In the genomic region with DNA sequence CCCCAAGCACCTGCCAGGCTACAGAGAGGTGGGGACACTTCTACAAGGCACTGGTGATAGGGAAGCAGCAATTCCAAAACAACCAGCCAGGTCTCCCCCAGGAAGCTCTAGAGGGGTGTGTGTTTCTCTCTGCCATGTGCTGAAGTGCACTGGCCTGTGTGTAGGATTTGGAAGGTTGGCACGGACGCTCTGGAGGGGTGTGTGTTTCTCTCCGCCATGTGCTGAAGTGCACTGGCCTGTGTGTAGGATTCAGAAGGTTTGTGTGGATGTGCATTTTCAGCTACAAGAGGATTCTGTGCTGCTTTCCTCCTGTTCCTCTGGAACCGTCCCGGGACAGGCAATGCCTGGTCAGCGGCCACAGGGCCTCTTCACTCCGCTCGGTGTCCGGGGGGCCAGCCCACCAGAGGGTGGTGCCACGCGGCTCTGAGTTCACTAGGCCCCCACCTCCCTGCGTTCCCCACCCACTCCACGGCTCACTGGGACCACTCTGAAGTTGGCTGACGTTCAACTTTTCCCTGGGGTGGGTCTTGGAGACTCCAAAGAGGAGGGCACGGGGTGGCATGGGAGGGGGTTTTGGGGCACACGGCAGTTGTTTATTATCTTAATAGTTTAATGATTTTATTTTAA, we compare ENCODE assay signal across 29 cellular contexts.
"Had no signal": no experiment of that assay in that cellular context is flagged by ENCODE, and none has a peak within 500 bp of the region (broad histone marks: within the 10 kb centered on the region; RNA-seq: fewer than 3 reads in every experiment).

No MANE protein-coding gene starts in this region.

- H3K27me3 Mint-ChIP-seq: IgD-negative memory B cell had no signal

- H3K36me3 ChIP-seq: ascending aorta, SJCRH30, WERI-Rb-1 had no signal

- DNase-seq: activated CD4-positive, alpha-beta T cell treated with anti-CD3 and anti-CD28 coated beads, Interleukin-2, amount 10 ng/mL, durations not matched to agents 24 days and 14 days; activated CD4-positive, alpha-beta T cell treated with anti-CD3 and anti-CD28 coated beads, Interleukin-2, amount 50 U/mL, for 4 hours; activated CD4-positive, CD25-positive, alpha-beta regulatory T cell; activated CD8-positive, alpha-beta memory T cell treated with anti-CD3 and anti-CD28 coated beads, Interleukin-2, amount 50 U/mL, for 4 hours; activated CD8-positive, alpha-beta T cell treated with anti-CD3 and anti-CD28 coated beads, Interleukin-2, amount 10 ng/mL, durations not matched to agents 7 days and 5 days; activated gamma-delta T cell; activated naive CD4-positive, alpha-beta T cell treated with Interleukin-2 at 50 U/mL for 16 hours; activated naive CD8-positive, alpha-beta T cell treated with anti-CD3 and anti-CD28 coated beads, Interleukin-2, amount 10 ng/mL, durations not matched to agents 7 days and 5 days; activated T-cell treated with anti-CD3 and anti-CD28 coated beads for 4 hours; activated T-cell treated with anti-CD3 and anti-CD28 coated beads, Interleukin-2, amount 50 U/mL, for 48 hours; amygdala; Karpas-422; KBM-7; NCI-H1105; NCI-H1417 treated with DMSO at 0.1 percent for 48 hours; NCI-H187 treated with DMSO at 0.1 percent for 48 hours; NCI-H2081; NCI-H226; NCI-H446 treated with DMSO at 0.1 percent for 48 hours; NCI-H524 treated with DMSO at 0.1 percent for 48 hours; SHP77; SJCRH30; T1000; WERI-Rb-1 had no signal

- H3K27ac ChIP-seq: ascending aorta, SJCRH30, SK-N-MC, WERI-Rb-1 had no signal

- H3K27me3 ChIP-seq: ascending aorta had no signal

- H3K4me3 ChIP-seq: ascending aorta, SJCRH30, SK-N-MC had no signal

- H3K27ac Mint-ChIP-seq: activated CD4-positive, alpha-beta T cell treated with anti-CD3 and anti-CD28 coated beads, Interleukin-2, amount 10 ng/mL, durations not matched to agents 24 days and 14 days; activated CD8-positive, alpha-beta T cell treated with anti-CD3 and anti-CD28 coated beads, Interleukin-2, amount 10 ng/mL, durations not matched to agents 7 days and 5 days; activated naive CD4-positive, alpha-beta T cell treated with anti-CD3 and anti-CD28 coated beads, Interleukin-2, amount 50 U/mL, for 24 hours; activated naive CD8-positive, alpha-beta T cell treated with anti-CD3 and anti-CD28 coated beads, Interleukin-2, amount 10 ng/mL, durations not matched to agents 7 days and 5 days; IgD-negative memory B cell had no signal

- ATAC-seq: activated CD8-positive, alpha-beta T cell treated with anti-CD3 and anti-CD28 coated beads, Interleukin-2, amount 10 ng/mL, durations not matched to agents 7 days and 5 days; Panc1 had no signal

- H3K4me3 Mint-ChIP-seq: activated CD4-positive, alpha-beta T cell treated with anti-CD3 and anti-CD28 coated beads, Interleukin-2, amount 10 ng/mL, durations not matched to agents 24 days and 14 days; activated CD8-positive, alpha-beta T cell treated with anti-CD3 and anti-CD28 coated beads, Interleukin-2, amount 10 ng/mL, durations not matched to agents 7 days and 5 days; activated naive CD4-positive, alpha-beta T cell treated with anti-CD3 and anti-CD28 coated beads, Interleukin-2, amount 50 U/mL, for 24 hours; activated naive CD8-positive, alpha-beta T cell treated with anti-CD3 and anti-CD28 coated beads, Interleukin-2, amount 10 ng/mL, durations not matched to agents 7 days and 5 days had no signal

- H3K9me3 Mint-ChIP-seq: activated CD4-positive, alpha-beta T cell treated with anti-CD3 and anti-CD28 coated beads, Interleukin-2, amount 10 ng/mL, durations not matched to agents 24 days and 14 days; activated naive CD8-positive, alpha-beta T cell treated with anti-CD3 and anti-CD28 coated beads, Interleukin-2, amount 10 ng/mL, durations not matched to agents 7 days and 5 days had no signal

- H3K36me3 Mint-ChIP-seq: activated naive CD4-positive, alpha-beta T cell treated with anti-CD3 and anti-CD28 coated beads, Interleukin-2, amount 50 U/mL, for 24 hours; activated naive CD8-positive, alpha-beta T cell treated with anti-CD3 and anti-CD28 coated beads, Interleukin-2, amount 10 ng/mL, durations not matched to agents 7 days and 5 days; IgD-negative memory B cell had no signal

- H3K4me1 ChIP-seq: ascending aorta, SJCRH30 had no signal

- H3K4me1 Mint-ChIP-seq: activated CD4-positive, alpha-beta T cell treated with anti-CD3 and anti-CD28 coated beads, Interleukin-2, amount 10 ng/mL, durations not matched to agents 24 days and 14 days; activated naive CD4-positive, alpha-beta T cell treated with anti-CD3 and anti-CD28 coated beads, Interleukin-2, amount 50 U/mL, for 24 hours; activated naive CD8-positive, alpha-beta T cell treated with anti-CD3 and anti-CD28 coated beads, Interleukin-2, amount 10 ng/mL, durations not matched to agents 7 days and 5 days; IgD-negative memory B cell had no signal

- H3K9me3 ChIP-seq: ascending aorta, SJCRH30 had no signal
